ENCODE assay signal across 25 cellular contexts in genomic region chr10:116845823-116846222, GRCh38. TPM values are rescaled to one million over a fixed set of nuclear protein-coding genes. Genes with fewer than 3 reads are reported as not detected.
"Had no signal": no experiment of that assay in that cellular context is flagged by ENCODE, and none has a peak within 500 bp of the region (broad histone marks: within the 10 kb centered on the region; RNA-seq: fewer than 3 reads in every experiment).

No MANE protein-coding gene starts in this region.

- H3K27ac Mint-ChIP-seq: activated CD4-positive, alpha-beta T cell treated with anti-CD3 and anti-CD28 coated beads, Interleukin-2, amount 10 ng/mL, durations not matched to agents 7 days and 5 days; activated CD8-positive, alpha-beta T cell treated with anti-CD3 and anti-CD28 coated beads, Interleukin-2, amount 10 ng/mL, durations not matched to agents 7 days and 5 days; activated naive CD4-positive, alpha-beta T cell treated with anti-CD3 and anti-CD28 coated beads, Interleukin-2, amount 10 ng/mL, durations not matched to agents 7 days and 5 days; activated naive CD8-positive, alpha-beta T cell treated with anti-CD3 and anti-CD28 coated beads, Interleukin-2, amount 50 U/mL, for 24 hours; activated T-cell treated with anti-CD3 and anti-CD28 coated beads, Interleukin-2, amount 50 U/mL, for 24 hours; activated T-helper 2 cell treated with anti-CD3 and anti-CD28 coated beads, Interferon-gamma antibody, Interleukin-2, Interleukin-4, amounts not matched to agents 10 μg/mL and 5 μg/mL and 100 μg/mL, durations not matched to agents 14 hours and 24 hours and 36 hours; endodermal cell; mesothelial cell of epicardium; nephron had no signal

- H3K4me3 ChIP-seq: colonic mucosa, lung, thyroid gland had no signal

- H3K27me3 ChIP-seq: colonic mucosa, thyroid gland had no signal

- H3K9me3 Mint-ChIP-seq: activated CD4-positive, alpha-beta T cell treated with anti-CD3 and anti-CD28 coated beads, Interleukin-2, amount 10 ng/mL, durations not matched to agents 7 days and 5 days; activated naive CD4-positive, alpha-beta T cell treated with anti-CD3 and anti-CD28 coated beads, Interleukin-2, amount 10 ng/mL, durations not matched to agents 7 days and 5 days; activated naive CD8-positive, alpha-beta T cell treated with anti-CD3 and anti-CD28 coated beads, Interleukin-2, amount 50 U/mL, for 24 hours; activated T-cell treated with anti-CD3 and anti-CD28 coated beads, Interleukin-2, amount 50 U/mL, for 24 hours; activated T-helper 2 cell treated with anti-CD3 and anti-CD28 coated beads, Interferon-gamma antibody, Interleukin-2, Interleukin-4, amounts not matched to agents 10 μg/mL and 5 μg/mL and 100 μg/mL, durations not matched to agents 14 hours and 24 hours and 36 hours; central memory CD8-positive, alpha-beta T cell; endodermal cell; mesothelial cell of epicardium; nephron had no signal

- ATAC-seq: activated CD8-positive, alpha-beta T cell treated with anti-CD3 and anti-CD28 coated beads, Interleukin-2, amount 10 ng/mL, durations not matched to agents 7 days and 5 days; activated naive CD8-positive, alpha-beta T cell treated with anti-CD3 and anti-CD28 coated beads, Interleukin-2, amount 50 U/mL, for 24 hours; left lobe of liver had no signal

- H3K4me1 ChIP-seq: colonic mucosa had no signal

- H3K36me3 ChIP-seq: colonic mucosa, thyroid gland had no signal

- DNase-seq: activated CD4-positive, alpha-beta T cell treated with anti-CD3 and anti-CD28 coated beads, Interleukin-2, amount 10 ng/mL, durations not matched to agents 7 days and 5 days; activated CD8-positive, alpha-beta T cell treated with anti-CD3 and anti-CD28 coated beads, Interleukin-2, amount 10 ng/mL, durations not matched to agents 7 days and 5 days; activated naive CD4-positive, alpha-beta T cell treated with anti-CD3 and anti-CD28 coated beads, Interleukin-2, amount 10 ng/mL, durations not matched to agents 7 days and 5 days; activated naive CD8-positive, alpha-beta T cell treated with anti-CD3 and anti-CD28 coated beads, Interleukin-2, amount 50 U/mL, for 24 hours; activated T-cell treated with anti-CD3 and anti-CD28 coated beads, Interleukin-2, amount 50 U/mL, for 24 hours; anterior cingulate cortex; colonic mucosa; foreskin melanocyte; glutamatergic neuron; hypothalamus; islet precursor cell; nucleus accumbens; stimulated activated CD4-positive, alpha-beta T cell treated with anti-CD3 and anti-CD28 coated beads, Interleukin-12 subunit alpha, Interleukin-12 subunit beta, amount 100 ng/mL, for 4 hours; stimulated activated CD4-positive, alpha-beta T cell treated with anti-CD3 and anti-CD28 coated beads, Interleukin-1b, Interleukin-23, amount 100 ng/mL, for 48 hours; stimulated activated CD8-positive, alpha-beta memory T cell treated with anti-CD3 and anti-CD28 coated beads, Interleukin-4, amount 100 ng/mL, for 48 hours; stimulated activated naive CD4-positive, alpha-beta T cell treated with Interleukin-2 at 50 U/mL for 16 hours; thyroid gland had no signal

- H3K9me3 ChIP-seq: colonic mucosa, thyroid gland had no signal

- H3K4me3 Mint-ChIP-seq: activated CD4-positive, alpha-beta T cell treated with anti-CD3 and anti-CD28 coated beads, Interleukin-2, amount 10 ng/mL, durations not matched to agents 7 days and 5 days; activated CD8-positive, alpha-beta T cell treated with anti-CD3 and anti-CD28 coated beads, Interleukin-2, amount 10 ng/mL, durations not matched to agents 7 days and 5 days; activated naive CD4-positive, alpha-beta T cell treated with anti-CD3 and anti-CD28 coated beads, Interleukin-2, amount 10 ng/mL, durations not matched to agents 7 days and 5 days; activated naive CD8-positive, alpha-beta T cell treated with anti-CD3 and anti-CD28 coated beads, Interleukin-2, amount 50 U/mL, for 24 hours; activated T-cell treated with anti-CD3 and anti-CD28 coated beads, Interleukin-2, amount 50 U/mL, for 24 hours; central memory CD8-positive, alpha-beta T cell; endodermal cell; mesothelial cell of epicardium; nephron had no signal

- H3K27ac ChIP-seq: colonic mucosa, epithelial cell of prostate, thyroid gland had no signal

- H3K36me3 Mint-ChIP-seq: activated naive CD4-positive, alpha-beta T cell treated with anti-CD3 and anti-CD28 coated beads, Interleukin-2, amount 10 ng/mL, durations not matched to agents 7 days and 5 days; mesothelial cell of epicardium had no signal

RNA-seq across cellular contexts. Expression of gene ENO4, which starts 3.5 kb away (rescaled TPM):
- total RNA-seq: activated CD4-positive, alpha-beta T cell treated with anti-CD3 and anti-CD28 coated beads, Interleukin-2, amount 10 ng/mL, durations not matched to agents 7 days and 5 days; activated CD8-positive, alpha-beta T cell treated with anti-CD3 and anti-CD28 coated beads, Interleukin-2, amount 10 ng/mL, durations not matched to agents 7 days and 5 days; activated T-helper 2 cell treated with anti-CD3 and anti-CD28 coated beads, Interferon-gamma antibody, Interleukin-2, Interleukin-4, amounts not matched to agents 10 μg/mL and 5 μg/mL and 100 μg/mL, durations not matched to agents 14 hours and 24 hours and 36 hours; colonic mucosa; left lobe of liver had no signal
